Comparison of ENCODE assay signal across 1 cellular context in the genomic region with DNA sequence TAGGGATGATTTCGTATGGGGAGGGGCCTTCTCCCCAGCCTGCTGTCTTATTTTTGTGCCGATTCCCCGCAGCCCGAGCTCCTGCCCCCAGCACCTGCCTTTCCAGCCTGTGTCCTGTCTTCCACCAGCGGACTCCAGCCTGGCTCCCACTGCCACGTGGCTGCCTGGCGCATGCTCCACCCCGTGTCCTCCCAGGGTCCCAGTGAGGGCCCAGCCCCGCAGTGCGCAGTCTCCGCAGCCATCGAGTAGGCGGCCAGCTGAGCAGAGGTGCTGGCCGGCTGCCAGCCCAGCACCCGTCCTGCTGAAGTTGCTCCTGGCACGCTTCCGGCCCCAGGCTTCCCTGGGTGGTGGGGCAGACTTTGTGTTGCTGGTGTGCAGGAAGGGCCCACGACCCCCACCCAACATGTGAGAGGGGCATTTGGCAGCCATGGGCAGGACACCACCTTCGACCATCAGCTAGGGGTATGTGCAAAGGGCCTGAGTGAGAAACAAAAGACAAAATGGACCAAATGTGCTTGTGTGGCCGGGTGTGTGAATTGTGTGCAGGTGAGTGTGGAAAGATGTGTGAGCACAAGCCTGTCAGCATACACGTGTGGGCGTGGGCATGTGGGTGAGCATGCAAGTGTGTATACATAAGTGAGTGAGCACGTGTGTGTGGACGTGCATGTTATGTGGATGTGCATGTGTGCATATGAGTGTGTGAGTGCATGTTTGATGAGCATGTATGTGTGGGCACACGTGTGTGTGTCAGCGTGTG.
TF ChIP-seq lines count a peak whose summit lies in the region.

No MANE protein-coding gene starts in this region.

TF ChIP-seq in K562, 482 proteins besides CTCF, POLR2A, EP300 and RAD21 (continued from another document):
- TF ChIP-seq, protein P1, sequence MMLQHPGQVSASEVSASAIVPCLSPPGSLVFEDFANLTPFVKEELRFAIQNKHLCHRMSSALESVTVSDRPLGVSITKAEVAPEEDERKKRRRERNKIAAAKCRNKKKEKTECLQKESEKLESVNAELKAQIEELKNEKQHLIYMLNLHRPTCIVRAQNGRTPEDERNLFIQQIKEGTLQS (IDR thresholded peaks at IDR 0.05) = no peak
- TF ChIP-seq, protein P1 (CRISPR knock-in tag; conservative IDR thresholded peaks at IDR 0.05) = 0 out of 2 replicates have a peak, but pooled peaks have one; percentile 27
- TF ChIP-seq ELF2 (CRISPR knock-in tag; IDR thresholded peaks at IDR 0.05) = no peak
- no peak for TF ChIP-seq PHTF2 (CRISPR knock-in tag; IDR thresholded peaks at IDR 0.05)
- TF ChIP-seq PCBP1 (IDR thresholded peaks at IDR 0.05; ENCODE audit: low read depth, low read length, poor library complexity, severe bottlenecking) = peak; percentile 57
- TF ChIP-seq TBL1XR1 (IDR thresholded peaks at IDR 0.05; ENCODE audit: low read length in 2 of 2) = 0 out of 4 replicates have a peak, but pooled peaks of 1 of the 2 experiments have one; percentile 60
- TF ChIP-seq, protein P2, sequence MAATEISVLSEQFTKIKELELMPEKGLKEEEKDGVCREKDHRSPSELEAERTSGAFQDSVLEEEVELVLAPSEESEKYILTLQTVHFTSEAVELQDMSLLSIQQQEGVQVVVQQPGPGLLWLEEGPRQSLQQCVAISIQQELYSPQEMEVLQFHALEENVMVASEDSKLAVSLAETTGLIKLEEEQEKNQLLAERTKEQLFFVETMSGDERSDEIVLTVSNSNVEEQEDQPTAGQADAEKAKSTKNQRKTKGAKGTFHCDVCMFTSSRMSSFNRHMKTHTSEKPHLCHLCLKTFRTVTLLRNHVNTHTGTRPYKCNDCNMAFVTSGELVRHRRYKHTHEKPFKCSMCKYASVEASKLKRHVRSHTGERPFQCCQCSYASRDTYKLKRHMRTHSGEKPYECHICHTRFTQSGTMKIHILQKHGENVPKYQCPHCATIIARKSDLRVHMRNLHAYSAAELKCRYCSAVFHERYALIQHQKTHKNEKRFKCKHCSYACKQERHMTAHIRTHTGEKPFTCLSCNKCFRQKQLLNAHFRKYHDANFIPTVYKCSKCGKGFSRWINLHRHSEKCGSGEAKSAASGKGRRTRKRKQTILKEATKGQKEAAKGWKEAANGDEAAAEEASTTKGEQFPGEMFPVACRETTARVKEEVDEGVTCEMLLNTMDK (IDR thresholded peaks at IDR 0.05; ENCODE audit: borderline replicate concordance, insufficient read depth, low read depth, low read length, poor library complexity, severe bottlenecking) = no peak
- TF ChIP-seq GABPB2 (CRISPR knock-in tag; conservative IDR thresholded peaks at IDR 0.05) = no peak
- TF ChIP-seq ZNF174 (CRISPR knock-in tag; IDR thresholded peaks at IDR 0.05) = no peak
- TF ChIP-seq, protein P3, sequence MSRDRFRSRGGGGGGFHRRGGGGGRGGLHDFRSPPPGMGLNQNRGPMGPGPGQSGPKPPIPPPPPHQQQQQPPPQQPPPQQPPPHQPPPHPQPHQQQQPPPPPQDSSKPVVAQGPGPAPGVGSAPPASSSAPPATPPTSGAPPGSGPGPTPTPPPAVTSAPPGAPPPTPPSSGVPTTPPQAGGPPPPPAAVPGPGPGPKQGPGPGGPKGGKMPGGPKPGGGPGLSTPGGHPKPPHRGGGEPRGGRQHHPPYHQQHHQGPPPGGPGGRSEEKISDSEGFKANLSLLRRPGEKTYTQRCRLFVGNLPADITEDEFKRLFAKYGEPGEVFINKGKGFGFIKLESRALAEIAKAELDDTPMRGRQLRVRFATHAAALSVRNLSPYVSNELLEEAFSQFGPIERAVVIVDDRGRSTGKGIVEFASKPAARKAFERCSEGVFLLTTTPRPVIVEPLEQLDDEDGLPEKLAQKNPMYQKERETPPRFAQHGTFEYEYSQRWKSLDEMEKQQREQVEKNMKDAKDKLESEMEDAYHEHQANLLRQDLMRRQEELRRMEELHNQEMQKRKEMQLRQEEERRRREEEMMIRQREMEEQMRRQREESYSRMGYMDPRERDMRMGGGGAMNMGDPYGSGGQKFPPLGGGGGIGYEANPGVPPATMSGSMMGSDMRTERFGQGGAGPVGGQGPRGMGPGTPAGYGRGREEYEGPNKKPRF (IDR thresholded peaks at IDR 0.05; ENCODE audit: low read depth, low read length) = no peak
- TF ChIP-seq, protein P4, sequence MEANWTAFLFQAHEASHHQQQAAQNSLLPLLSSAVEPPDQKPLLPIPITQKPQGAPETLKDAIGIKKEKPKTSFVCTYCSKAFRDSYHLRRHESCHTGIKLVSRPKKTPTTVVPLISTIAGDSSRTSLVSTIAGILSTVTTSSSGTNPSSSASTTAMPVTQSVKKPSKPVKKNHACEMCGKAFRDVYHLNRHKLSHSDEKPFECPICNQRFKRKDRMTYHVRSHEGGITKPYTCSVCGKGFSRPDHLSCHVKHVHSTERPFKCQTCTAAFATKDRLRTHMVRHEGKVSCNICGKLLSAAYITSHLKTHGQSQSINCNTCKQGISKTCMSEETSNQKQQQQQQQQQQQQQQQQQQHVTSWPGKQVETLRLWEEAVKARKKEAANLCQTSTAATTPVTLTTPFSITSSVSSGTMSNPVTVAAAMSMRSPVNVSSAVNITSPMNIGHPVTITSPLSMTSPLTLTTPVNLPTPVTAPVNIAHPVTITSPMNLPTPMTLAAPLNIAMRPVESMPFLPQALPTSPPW (CRISPR knock-in tag; IDR thresholded peaks at IDR 0.05) = no peak
- no peak for TF ChIP-seq BMI1 (IDR thresholded peaks at IDR 0.05; ENCODE audit: low read length)
- TF ChIP-seq JUN (IDR thresholded peaks at IDR 0.05; ENCODE audit: borderline replicate concordance, low read depth, low read length) = peak; percentile 13; the same call in 1 of the 2 replicates
- no peak for TF ChIP-seq JUN (CRISPR knock-in tag; IDR thresholded peaks at IDR 0.05; ENCODE audit: borderline replicate concordance)
- TF ChIP-seq KAT8 (IDR thresholded peaks at IDR 0.05; ENCODE audit: low read depth) = no peak
- no peak for TF ChIP-seq ZNF217 (CRISPR knock-in tag; IDR thresholded peaks at IDR 0.05)
- TF ChIP-seq NCOA1 (IDR thresholded peaks at IDR 0.05; ENCODE audit: low read depth) = no peak
- TF ChIP-seq SMAD1 (IDR thresholded peaks at IDR 0.05; ENCODE audit: low read depth, low read length, partially characterized antibody) = peak; percentile 21
- no peak for TF ChIP-seq RBM15 (IDR thresholded peaks at IDR 0.05; ENCODE audit: insufficient read depth, low read length)
- TF ChIP-seq, protein P5, sequence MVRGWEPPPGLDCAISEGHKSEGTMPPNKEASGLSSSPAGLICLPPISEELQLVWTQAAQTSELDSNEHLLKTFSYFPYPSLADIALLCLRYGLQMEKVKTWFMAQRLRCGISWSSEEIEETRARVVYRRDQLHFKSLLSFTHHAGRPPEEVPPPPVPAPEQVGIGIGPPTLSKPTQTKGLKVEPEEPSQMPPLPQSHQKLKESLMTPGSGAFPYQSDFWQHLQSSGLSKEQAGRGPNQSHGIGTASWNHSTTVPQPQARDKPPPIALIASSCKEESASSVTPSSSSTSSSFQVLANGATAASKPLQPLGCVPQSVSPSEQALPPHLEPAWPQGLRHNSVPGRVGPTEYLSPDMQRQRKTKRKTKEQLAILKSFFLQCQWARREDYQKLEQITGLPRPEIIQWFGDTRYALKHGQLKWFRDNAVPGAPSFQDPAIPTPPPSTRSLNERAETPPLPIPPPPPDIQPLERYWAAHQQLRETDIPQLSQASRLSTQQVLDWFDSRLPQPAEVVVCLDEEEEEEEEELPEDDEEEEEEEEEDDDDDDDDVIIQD (CRISPR knock-in tag; IDR thresholded peaks at IDR 0.05) = no peak
- peak; percentile 95 to 96 for TF ChIP-seq NRF1 (conservative IDR thresholded peaks at IDR 0.05 in 1 of 2, IDR thresholded peaks at IDR 0.05 in 1 of 2)
- no peak for TF ChIP-seq TRIM24 (IDR thresholded peaks at IDR 0.05)
- peak; percentile 34 for TF ChIP-seq SIRT6 (IDR thresholded peaks at IDR 0.05; ENCODE audit: low read depth, low read length)
- TF ChIP-seq TBP (optimal IDR thresholded peaks at IDR 0.05; ENCODE audit: low read depth, low read length) = peak; percentile 22
- TF ChIP-seq, protein P6, sequence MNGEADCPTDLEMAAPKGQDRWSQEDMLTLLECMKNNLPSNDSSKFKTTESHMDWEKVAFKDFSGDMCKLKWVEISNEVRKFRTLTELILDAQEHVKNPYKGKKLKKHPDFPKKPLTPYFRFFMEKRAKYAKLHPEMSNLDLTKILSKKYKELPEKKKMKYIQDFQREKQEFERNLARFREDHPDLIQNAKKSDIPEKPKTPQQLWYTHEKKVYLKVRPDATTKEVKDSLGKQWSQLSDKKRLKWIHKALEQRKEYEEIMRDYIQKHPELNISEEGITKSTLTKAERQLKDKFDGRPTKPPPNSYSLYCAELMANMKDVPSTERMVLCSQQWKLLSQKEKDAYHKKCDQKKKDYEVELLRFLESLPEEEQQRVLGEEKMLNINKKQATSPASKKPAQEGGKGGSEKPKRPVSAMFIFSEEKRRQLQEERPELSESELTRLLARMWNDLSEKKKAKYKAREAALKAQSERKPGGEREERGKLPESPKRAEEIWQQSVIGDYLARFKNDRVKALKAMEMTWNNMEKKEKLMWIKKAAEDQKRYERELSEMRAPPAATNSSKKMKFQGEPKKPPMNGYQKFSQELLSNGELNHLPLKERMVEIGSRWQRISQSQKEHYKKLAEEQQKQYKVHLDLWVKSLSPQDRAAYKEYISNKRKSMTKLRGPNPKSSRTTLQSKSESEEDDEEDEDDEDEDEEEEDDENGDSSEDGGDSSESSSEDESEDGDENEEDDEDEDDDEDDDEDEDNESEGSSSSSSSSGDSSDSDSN (IDR thresholded peaks at IDR 0.05; ENCODE audit: borderline replicate concordance in 1 of 2, low read depth in 2 of 2, low read length in 2 of 2) = 0 out of 4 replicates have a peak, but pooled peaks of 1 of the 2 experiments have one; percentile 9
- TF ChIP-seq, protein P7, sequence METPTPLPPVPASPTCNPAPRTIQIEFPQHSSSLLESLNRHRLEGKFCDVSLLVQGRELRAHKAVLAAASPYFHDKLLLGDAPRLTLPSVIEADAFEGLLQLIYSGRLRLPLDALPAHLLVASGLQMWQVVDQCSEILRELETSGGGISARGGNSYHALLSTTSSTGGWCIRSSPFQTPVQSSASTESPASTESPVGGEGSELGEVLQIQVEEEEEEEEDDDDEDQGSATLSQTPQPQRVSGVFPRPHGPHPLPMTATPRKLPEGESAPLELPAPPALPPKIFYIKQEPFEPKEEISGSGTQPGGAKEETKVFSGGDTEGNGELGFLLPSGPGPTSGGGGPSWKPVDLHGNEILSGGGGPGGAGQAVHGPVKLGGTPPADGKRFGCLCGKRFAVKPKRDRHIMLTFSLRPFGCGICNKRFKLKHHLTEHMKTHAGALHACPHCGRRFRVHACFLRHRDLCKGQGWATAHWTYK (CRISPR knock-in tag; IDR thresholded peaks at IDR 0.05) = no peak
- TF ChIP-seq ARNT (IDR thresholded peaks at IDR 0.05) = no peak
- TF ChIP-seq HDAC6 (IDR thresholded peaks at IDR 0.05; ENCODE audit: low read depth, low read length) = no peak
- peak; percentile 37; the same call in 1 of the 2 replicates for TF ChIP-seq RB1 (IDR thresholded peaks at IDR 0.05; ENCODE audit: low read depth)
- peak; percentile 70 for TF ChIP-seq SETDB1 (IDR thresholded peaks at IDR 0.05; ENCODE audit: low read length)
- TF ChIP-seq DIDO1 (tag; IDR thresholded peaks at IDR 0.05; ENCODE audit: low read depth) = no peak
